Comparison of ENCODE assay signal across 18 cellular contexts in genomic region chr1:58845947-58846346, GRCh38.
DNase-seq lines count a peak whose midpoint lies in the region; ATAC-seq, FAIRE-seq and TF ChIP-seq lines count a peak whose summit lies in the region.
"Had no signal": no experiment of that assay in that cellular context is flagged by ENCODE, and none has a peak within 500 bp of the region (broad histone marks: within the 10 kb centered on the region; RNA-seq: fewer than 3 reads in every experiment).

No MANE protein-coding gene starts in this region.

- 86% methylated on average over 3 of the region's 4 CpGs for WGBS in A549 (ENCODE audit: missing lambda C conversion rate)
- WGBS in K562 (ENCODE audit: insufficient coverage, low coverage, missing lambda C conversion rate): 29% methylated on average over 4 of the region's 4 CpGs

- no peak for TF ChIP-seq POLR2A in A549 (IDR thresholded peaks at IDR 0.05; ENCODE audit: low read length)
- TF ChIP-seq POLR2A in K562 (conservative IDR thresholded peaks at IDR 0.05): no peak

- H3K27ac ChIP-seq in A549 (peak overlapping the region; percentile 47 to 80; a peak in 4 of 6 replicates), Panc1 (ENCODE audit: low read length) (peak overlapping the region; percentile 49), K562 (ENCODE audit: extremely low read depth, low read depth, low read length) (no peak overlapping the region), left ventricle myocardium inferior (replicated peaks) (no peak overlapping the region)
- H3K27ac ChIP-seq: SJSA1 had no signal

- no peak for TF ChIP-seq EP300 in A549 (IDR thresholded peaks at IDR 0.05)
- no peak for TF ChIP-seq EP300 in K562 (IDR thresholded peaks at IDR 0.05; ENCODE audit: low read length)

- no peak for ATAC-seq in A549
- no peak for ATAC-seq in Panc1
- peak; percentile 13; the same call in 1 of the 3 replicates for ATAC-seq in K562
- ATAC-seq: T-cell had no signal

- intact Hi-C loops in Panc1 (cut with micrococcal nuclease; ENCODE audit: unreplicated experiment) (no loop called here), K562 (cut with micrococcal nuclease) (no loop called here), left ventricle myocardium inferior (cut with micrococcal nuclease) (no loop called here)

- CTCF ChIA-PET in A549 (lab: Yijun Ruan, JAX) (no interaction called here), Panc1 (lab: Charles Lee) (no interaction called here), K562 (lab: Yijun Ruan, JAX; ENCODE audit: low intra/inter-chr PET ratio) (no interaction called here)

- H3K4me2 ChIP-seq in A549 (no peak overlapping the region), K562 (ENCODE audit: insufficient read depth, low read length) (no peak overlapping the region)

- H3K4me1 ChIP-seq in A549 (peaks cover 53% of the 10 kb centered on the region), Panc1 (ENCODE audit: control insufficient read depth, insufficient read depth, low read length) (peaks cover 30% of the 10 kb centered on the region), K562 (replicated peaks in 1 of 2; ENCODE audit: control insufficient read depth in 2 of 2, insufficient read depth in 2 of 2, low read length in 2 of 2) (peaks cover 3 to 10% of the 10 kb centered on the region in 2 experiments; a peak in 4 of 5 replicates), left ventricle myocardium inferior (peaks cover 18% of the 10 kb centered on the region)

- TF ChIP-seq CTCF in A549 (IDR thresholded peaks at IDR 0.05) (no peak), Panc1 (IDR thresholded peaks at IDR 0.05) (no peak), K562 (IDR thresholded peaks at IDR 0.05 in 2 of 3, conservative IDR thresholded peaks at IDR 0.05 in 1 of 3; ENCODE audit: insufficient read depth in 2 of 3, low read depth in 1 of 3, low read length in 3 of 3) (no peak), left ventricle myocardium inferior (IDR thresholded peaks at IDR 0.05; ENCODE audit: borderline replicate concordance) (no peak)

- no peak for FAIRE-seq in A549 (lab: Jason Lieb, UNC)
- no peak for FAIRE-seq in K562 (lab: Jason Lieb, UNC)
- FAIRE-seq: A204.1 had no signal

- POLR2A ChIA-PET in A549 (lab: Yijun Ruan, JAX) (no interaction called here), Panc1 (lab: Charles Lee) (no interaction called here), K562 (lab: Yijun Ruan, JAX) (interaction anchor here (1.6 kb wide), 1 partner anchor 10 kb away, joined by 5 read pairs; no protein-coding TSS in a partner anchor)

- no peak overlapping the region for H3K4me3 ChIP-seq in A549
- H3K4me3 ChIP-seq in Panc1 (ENCODE audit: low read depth in 2 of 2, low read length in 2 of 2): no peak overlapping the region
- H3K4me3 ChIP-seq in K562: no peak overlapping the region
- H3K4me3 ChIP-seq in left ventricle myocardium inferior: no peak overlapping the region
- H3K4me3 ChIP-seq: SJSA1 had no signal

- DNase-seq in A549 (ENCODE audit: low read depth in 1 of 2, low spot score in 1 of 2) (no peak), KBM-7 (peak; percentile 51), Panc1 (ENCODE audit: low read depth, low spot score) (no peak), K562 (ENCODE audit: extremely low read depth in 1 of 4, low spot score in 3 of 4) (no peak), amniotic stem cell (lab: John Stamatoyannopoulos, UW) (no peak), NCI-H1092 (lab: John Stamatoyannopoulos, UW) (no peak), left ventricle myocardium inferior (no peak)
- DNase-seq in activated naive CD4-positive, alpha-beta T cell (lab: John Stamatoyannopoulos, UW): no peak
- DNase-seq: CD4-positive, CD25-positive, alpha-beta regulatory T cell; H7; NCI-H1048; NCI-H1694 treated with DMSO at 0.1 percent for 48 hours; NCI-H446 treated with DMSO at 0.1 percent for 48 hours; NCI-H748 treated with DMSO at 0.1 percent for 48 hours; RPMI8226; T-cell had no signal

- in situ Hi-C loops in KBM-7 (cut with MboI; ENCODE audit: low pct_unique_long_range_greater_than_20kb, low sequenced_read_pairs): no loop called here
- in situ Hi-C loops in Panc1 (cut with HindIII; ENCODE audit: low pct_unique_long_range_greater_than_20kb, low sequenced_read_pairs): no loop called here
- in situ Hi-C loops in K562 (cut with MboI): no loop called here

- no peak overlapping the region for H2AFZ ChIP-seq in K562 (ENCODE audit: low read depth, low read length)

- H3K79me2 ChIP-seq in K562 (ENCODE audit: control insufficient read depth, insufficient read depth, low read length): no peaks in the 10 kb centered on the region

- H3K9me3 ChIP-seq in A549 (no peaks in the 10 kb centered on the region), Panc1 (ENCODE audit: control insufficient read depth, insufficient read depth, low read depth, low read length) (no peaks in the 10 kb centered on the region), K562 (replicated peaks; ENCODE audit: control insufficient read depth, insufficient read depth, low read depth, low read length) (no peaks in the 10 kb centered on the region), left ventricle myocardium inferior (replicated peaks) (no peaks in the 10 kb centered on the region)
- H3K9me3 ChIP-seq: SJSA1 had no signal

- no peak for TF ChIP-seq RAD21 in A549 (conservative IDR thresholded peaks at IDR 0.05 in 1 of 2, IDR thresholded peaks at IDR 0.05 in 1 of 2)
- no peak for TF ChIP-seq RAD21 in K562 (CRISPR knock-in tag; conservative IDR thresholded peaks at IDR 0.05 in 1 of 2, IDR thresholded peaks at IDR 0.05 in 1 of 2)

- H3K36me3 ChIP-seq in Panc1 (ENCODE audit: control insufficient read depth, insufficient read depth, low read length): no peaks in the 10 kb centered on the region
- no peaks in the 10 kb centered on the region for H3K36me3 ChIP-seq in K562 (ENCODE audit: control insufficient read depth, insufficient read depth, low read length)
- no peaks in the 10 kb centered on the region for H3K36me3 ChIP-seq in left ventricle myocardium inferior
- H3K36me3 ChIP-seq: SJSA1 had no signal

- H3K27me3 ChIP-seq in Panc1 (ENCODE audit: control insufficient read depth, insufficient read depth, low read length): no peaks in the 10 kb centered on the region
- no peaks in the 10 kb centered on the region for H3K27me3 ChIP-seq in K562 (ENCODE audit: control insufficient read depth in 2 of 2, insufficient read depth in 2 of 2, low read length in 2 of 2)
- H3K27me3 ChIP-seq in left ventricle myocardium inferior (ENCODE audit: low read depth): no peaks in the 10 kb centered on the region
- H3K27me3 ChIP-seq: SJSA1 had no signal

- BruUV-seq in Panc1 (replicated peaks; lab: Mats Ljungman, UMichigan) (no TSS peak), K562 (replicated peaks; lab: Mats Ljungman, UMichigan) (no TSS peak)

- no peaks in the 10 kb centered on the region for H3K9me1 ChIP-seq in K562 (ENCODE audit: control insufficient read depth, insufficient read depth, low read length)

- no peaks in the 10 kb centered on the region for H4K20me1 ChIP-seq in K562 (replicated peaks; ENCODE audit: control insufficient read depth, insufficient read depth, low read length)

- no peak overlapping the region for H3K9ac ChIP-seq in K562 (ENCODE audit: insufficient read depth in 1 of 2, low read depth in 2 of 2, low read length in 2 of 2)

TF ChIP-seq in A549, 52 proteins besides CTCF, POLR2A, EP300 and RAD21:
- TF ChIP-seq ZSCAN20 (CRISPR knock-in tag; IDR thresholded peaks at IDR 0.05) (no peak), HDAC2 (IDR thresholded peaks at IDR 0.05) (no peak), ZFP36 (IDR thresholded peaks at IDR 0.05; ENCODE audit: borderline replicate concordance, partially characterized antibody) (no peak), NR3C1 (IDR thresholded peaks at IDR 0.05) (no peak), HES2 (IDR thresholded peaks at IDR 0.05) (no peak), HOXB5 (CRISPR knock-in tag; IDR thresholded peaks at IDR 0.05) (no peak)

TF ChIP-seq in K562, 482 proteins besides CTCF, POLR2A, EP300 and RAD21:
- TF ChIP-seq SPI1 (IDR thresholded peaks at IDR 0.05; ENCODE audit: borderline replicate concordance, low read depth, low read length) (peak; percentile 78), ZNF512 (tag; IDR thresholded peaks at IDR 0.05) (no peak), GATAD2B (IDR thresholded peaks at IDR 0.05; ENCODE audit: borderline replicate concordance) (no peak)

Comparison
In these comparisons a context has a peak if more than half of its experiments do, and no peak if none do; other contexts are left out.
1. H3K27ac ChIP-seq: peak in A549 (2 of 2) and Panc1 (single experiment); none in K562 (single experiment) and left ventricle myocardium inferior (single experiment).